ENCODE assay signal across 12 cellular contexts in genomic region chr12:107355004-107355565, GRCh38.
DNase-seq lines count a peak whose midpoint lies in the region.
"Had no signal": no experiment of that assay in that cellular context is flagged by ENCODE, and none has a peak within 500 bp of the region (broad histone marks: within the 10 kb centered on the region; RNA-seq: fewer than 3 reads in every experiment).

No MANE protein-coding gene starts in this region.

- peaks cover 34 to 87% (median 68%) of the 10 kb centered on the region in 10 experiments for H3K4me1 ChIP-seq in BLaER1 treated with 17β-estradiol and CSF1 and Interleukin-3, amounts not matched to agents 10 nM and 100 nM
- peaks cover 19% of the 10 kb centered on the region for H3K4me1 ChIP-seq in mesenchymal stem cell (ENCODE audit: control insufficient read depth, insufficient read depth, low read depth, low read length)
- H3K4me1 ChIP-seq: BE2C had no signal

- H3K18ac ChIP-seq in mesenchymal stem cell (ENCODE audit: low read depth in 1 of 2, low read length in 2 of 2), result no peak overlapping the region

- H3K79me1 ChIP-seq in mesenchymal stem cell (replicated peaks; ENCODE audit: low read length, poor library complexity, severe bottlenecking), result peaks cover 5% of the 10 kb centered on the region

- no peak overlapping the region for H4K8ac ChIP-seq in mesenchymal stem cell (ENCODE audit: low read length)

- in situ Hi-C loops in KBM-7 (cut with MboI; ENCODE audit: low pct_unique_long_range_greater_than_20kb, low sequenced_read_pairs), result no loop called here

- no peak overlapping the region for H4K91ac ChIP-seq in mesenchymal stem cell (ENCODE audit: low read length)

- no peak overlapping the region for H3K14ac ChIP-seq in mesenchymal stem cell (ENCODE audit: low read length in 2 of 2)

- H3K9ac ChIP-seq in BLaER1 treated with 17β-estradiol and CSF1 and Interleukin-3, amounts not matched to agents 10 nM and 100 nM, result peak overlapping the region in 2 of 11 experiments; percentile 22 to 36; a peak in 3 of 22 replicates
- H3K9ac ChIP-seq in mesenchymal stem cell (ENCODE audit: low read length), result no peak overlapping the region

- no peak overlapping the region for H2BK12ac ChIP-seq in mesenchymal stem cell (ENCODE audit: low read length in 2 of 2)

- H3K4me2 ChIP-seq in BLaER1 treated with 17β-estradiol and CSF1 and Interleukin-3, amounts not matched to agents 10 nM and 100 nM, result peak overlapping the region in 10 of 11 experiments; percentile 18 to 97 (median 68); a peak in 21 of 22 replicates
- H3K4me2 ChIP-seq in mesenchymal stem cell (ENCODE audit: low read length, poor library complexity, severe bottlenecking), result no peak overlapping the region

- H3K36me3 ChIP-seq in BLaER1 treated with 17β-estradiol and CSF1 and Interleukin-3, amounts not matched to agents 10 nM and 100 nM, result peaks cover 0 to 12% (median 0%) of the 10 kb centered on the region in 11 experiments; a peak in 1 of 22 replicates
- H3K36me3 ChIP-seq in mesenchymal stem cell (ENCODE audit: control insufficient read depth in 1 of 2, insufficient read depth in 2 of 2, low read depth in 1 of 2, low read length in 2 of 2), result no peaks in the 10 kb centered on the region
- H3K36me3 ChIP-seq: BE2C had no signal

- H3K9me3 ChIP-seq in BLaER1 treated with 17β-estradiol and CSF1 and Interleukin-3, amounts not matched to agents 10 nM and 100 nM (replicated peaks in 1 of 11), result peaks cover 0 to 14% (median 9%) of the 10 kb centered on the region in 11 experiments; a peak in 14 of 22 replicates
- no peaks in the 10 kb centered on the region for H3K9me3 ChIP-seq in mesenchymal stem cell (ENCODE audit: control insufficient read depth, low read length)
- H3K9me3 ChIP-seq: BE2C had no signal

- no peak overlapping the region for H2AFZ ChIP-seq in mesenchymal stem cell (ENCODE audit: low read depth, low read length)

- no peak overlapping the region for H2BK5ac ChIP-seq in mesenchymal stem cell (ENCODE audit: low read depth, low read length, poor library complexity, severe bottlenecking)

- no peaks in the 10 kb centered on the region for H3K27me3 ChIP-seq in BLaER1 treated with 17β-estradiol and CSF1 and Interleukin-3, amounts not matched to agents 10 nM and 100 nM
- peaks cover 0 to 25% of the 10 kb centered on the region in 2 experiments for H3K27me3 ChIP-seq in mesenchymal stem cell (ENCODE audit: control insufficient read depth in 1 of 2, insufficient read depth in 1 of 2, low read length in 2 of 2)

- H2BK120ac ChIP-seq in mesenchymal stem cell (ENCODE audit: low read depth, low read length), result no peak overlapping the region

- no peak overlapping the region for H2BK15ac ChIP-seq in mesenchymal stem cell (ENCODE audit: low read depth, poor library complexity, severe bottlenecking)

- H3K4me3 ChIP-seq in BLaER1 treated with 17β-estradiol and CSF1 and Interleukin-3, amounts not matched to agents 10 nM and 100 nM, result 0 out of 20 replicates have a peak overlapping the region, but pooled peaks of 1 of the 10 experiments have one; percentile 3
- no peak overlapping the region for H3K4me3 ChIP-seq in mesenchymal stem cell (ENCODE audit: insufficient read depth in 1 of 2, low read depth in 1 of 2, low read length in 2 of 2)

- H3K4ac ChIP-seq in mesenchymal stem cell (ENCODE audit: low read depth in 1 of 2, low read length in 2 of 2), result no peak overlapping the region

- H2AK5ac ChIP-seq in mesenchymal stem cell (ENCODE audit: low read length, severe bottlenecking), result peak overlapping the region; percentile 43

- no peaks in the 10 kb centered on the region; a peak in 1 of 22 replicates for H4K20me1 ChIP-seq in BLaER1 treated with 17β-estradiol and CSF1 and Interleukin-3, amounts not matched to agents 10 nM and 100 nM

- peak overlapping the region in 7 of 11 experiments; percentile 16 to 96 (median 94); a peak in 11 of 22 replicates for H3K27ac ChIP-seq in BLaER1 treated with 17β-estradiol and CSF1 and Interleukin-3, amounts not matched to agents 10 nM and 100 nM
- no peak overlapping the region for H3K27ac ChIP-seq in mesenchymal stem cell (ENCODE audit: low read length, poor library complexity, severe bottlenecking)
- H3K27ac ChIP-seq: 22Rv1 had no signal

- DNase-seq in DMS 273 (lab: John Stamatoyannopoulos, UW; ENCODE audit: unreplicated experiment) (peak; percentile 51), DMS 273 treated with DMSO at 0.1 percent for 48 hours (lab: John Stamatoyannopoulos, UW) (no peak), NCI-H69 (lab: John Stamatoyannopoulos, UW) (peak; percentile 13), mesenchymal stem cell (no peak), D341Med (ENCODE audit: low spot score) (no peak), KBM-7 (no peak), NCI-H345 treated with DMSO at 0.1 percent for 48 hours (lab: John Stamatoyannopoulos, UW; ENCODE audit: unreplicated experiment) (no peak)
- DNase-seq: BE2C, NCI-H2029 treated with DMSO at 0.1 percent for 48 hours, NCI-H526 had no signal

- no peak overlapping the region for H3K23ac ChIP-seq in mesenchymal stem cell (ENCODE audit: low read length in 2 of 2)

- WGBS in mesenchymal stem cell, result 71% methylated on average over 9 of the region's 10 CpGs

Comparison
In these comparisons a context has a peak if more than half of its experiments do, and no peak if none do; other contexts are left out.
1. DNase-seq: peak in DMS 273 (single experiment) and NCI-H69 (single experiment); none in DMS 273 treated with DMSO at 0.1 percent for 48 hours (single experiment), mesenchymal stem cell (single experiment), D341Med (single experiment), KBM-7 (single experiment) and NCI-H345 treated with DMSO at 0.1 percent for 48 hours (single experiment).